1 cellular context compared by ENCODE assay signal in the genomic region with DNA sequence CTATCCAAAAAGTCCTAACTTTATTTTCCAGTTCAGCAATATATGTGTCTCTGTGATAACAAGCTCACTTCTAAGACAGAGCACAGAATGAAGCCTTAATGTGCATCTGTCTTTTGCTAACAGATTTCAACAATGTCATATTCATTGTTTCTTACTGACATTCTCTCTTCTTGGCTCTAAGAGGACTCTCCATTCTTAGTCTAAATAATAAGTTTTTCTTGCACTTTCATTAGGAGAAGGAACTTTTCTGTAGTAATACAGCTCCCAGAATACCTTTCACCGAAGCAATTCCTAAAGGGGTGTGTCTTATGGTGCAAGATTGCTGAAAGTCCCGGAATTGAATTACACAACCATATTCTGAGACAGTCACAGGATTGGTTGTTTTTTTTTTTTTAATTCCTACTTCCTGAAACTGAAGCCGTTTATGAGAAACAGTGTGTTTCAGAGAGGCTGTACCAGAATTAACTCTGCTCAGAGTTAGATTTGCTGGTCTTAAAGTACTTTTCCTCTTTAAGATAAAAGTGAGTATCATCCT.
A peak's percentile ranks its signal among the peaks of the same experiment; 100 is the strongest.
TF ChIP-seq lines count a peak whose summit lies in the region.

ALPK1 (plus strand) TSS at position 421 of the 535 bp plus-strand sequence.

TF ChIP-seq in HEK293, 187 proteins besides CTCF, POLR2A, EP300 and RAD21 (continued from another document and continues in another):
- TF ChIP-seq ZBTB8A (tag by site-specific recombination; IDR thresholded peaks at IDR 0.05): no peak
- TF ChIP-seq SP2 (tag by site-specific recombination; IDR thresholded peaks at IDR 0.05): 0 out of 2 replicates have a peak, but pooled peaks have one; percentile 27
- no peak for TF ChIP-seq ZNF19 (tag by site-specific recombination; IDR thresholded peaks at IDR 0.05; ENCODE audit: low read depth)
- TF ChIP-seq ZNF843 (tag by site-specific recombination; IDR thresholded peaks at IDR 0.05): no peak
- TF ChIP-seq, protein P1, sequence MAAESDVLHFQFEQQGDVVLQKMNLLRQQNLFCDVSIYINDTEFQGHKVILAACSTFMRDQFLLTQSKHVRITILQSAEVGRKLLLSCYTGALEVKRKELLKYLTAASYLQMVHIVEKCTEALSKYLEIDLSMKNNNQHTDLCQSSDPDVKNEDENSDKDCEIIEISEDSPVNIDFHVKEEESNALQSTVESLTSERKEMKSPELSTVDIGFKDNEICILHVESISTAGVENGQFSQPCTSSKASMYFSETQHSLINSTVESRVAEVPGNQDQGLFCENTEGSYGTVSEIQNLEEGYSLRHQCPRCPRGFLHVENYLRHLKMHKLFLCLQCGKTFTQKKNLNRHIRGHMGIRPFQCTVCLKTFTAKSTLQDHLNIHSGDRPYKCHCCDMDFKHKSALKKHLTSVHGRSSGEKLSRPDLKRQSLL (tag by site-specific recombination; IDR thresholded peaks at IDR 0.05): no peak
- no peak for TF ChIP-seq HIC1 (tag by site-specific recombination; IDR thresholded peaks at IDR 0.05)
- TF ChIP-seq YY1 (tag by site-specific recombination; IDR thresholded peaks at IDR 0.05): no peak
- TF ChIP-seq ZNF26 (tag by site-specific recombination; IDR thresholded peaks at IDR 0.05): no peak
- no peak for TF ChIP-seq HOXA7 (CRISPR knock-in tag; IDR thresholded peaks at IDR 0.05; ENCODE audit: borderline replicate concordance)
- TF ChIP-seq MYNN (tag by site-specific recombination; IDR thresholded peaks at IDR 0.05; ENCODE audit: borderline replicate concordance): no peak
- TF ChIP-seq HOXD13 (CRISPR knock-in tag; IDR thresholded peaks at IDR 0.05; ENCODE audit: borderline replicate concordance): no peak
- no peak for TF ChIP-seq ZNF701 (tag by site-specific recombination; IDR thresholded peaks at IDR 0.05)
- no peak for TF ChIP-seq ELK4 (IDR thresholded peaks at IDR 0.05; ENCODE audit: borderline replicate concordance, low read depth, low read length)
- peak; percentile 77 for TF ChIP-seq ZNF518A (tag by site-specific recombination; conservative IDR thresholded peaks at IDR 0.05; ENCODE audit: low read depth)
- no peak for TF ChIP-seq ZNF157 (tag by site-specific recombination; IDR thresholded peaks at IDR 0.05)
- TF ChIP-seq ZSCAN16 (tag by site-specific recombination; IDR thresholded peaks at IDR 0.05): no peak
- no peak for TF ChIP-seq ZNF23 (tag by site-specific recombination; IDR thresholded peaks at IDR 0.05; ENCODE audit: borderline replicate concordance)
- TF ChIP-seq ZNF658 (tag by site-specific recombination; IDR thresholded peaks at IDR 0.05): no peak
- TF ChIP-seq, protein P2, sequence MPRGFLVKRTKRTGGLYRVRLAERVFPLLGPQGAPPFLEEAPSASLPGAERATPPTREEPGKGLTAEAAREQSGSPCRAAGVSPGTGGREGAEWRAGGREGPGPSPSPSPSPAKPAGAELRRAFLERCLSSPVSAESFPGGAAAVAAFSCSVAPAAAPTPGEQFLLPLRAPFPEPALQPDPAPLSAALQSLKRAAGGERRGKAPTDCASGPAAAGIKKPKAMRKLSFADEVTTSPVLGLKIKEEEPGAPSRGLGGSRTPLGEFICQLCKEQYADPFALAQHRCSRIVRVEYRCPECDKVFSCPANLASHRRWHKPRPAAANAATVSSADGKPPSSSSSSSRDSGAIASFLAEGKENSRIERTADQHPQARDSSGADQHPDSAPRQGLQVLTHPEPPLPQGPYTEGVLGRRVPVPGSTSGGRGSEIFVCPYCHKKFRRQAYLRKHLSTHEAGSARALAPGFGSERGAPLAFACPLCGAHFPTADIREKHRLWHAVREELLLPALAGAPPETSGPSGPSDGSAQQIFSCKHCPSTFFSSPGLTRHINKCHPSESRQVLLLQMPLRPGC (tag by site-specific recombination; IDR thresholded peaks at IDR 0.05): no peak
- no peak for TF ChIP-seq ZNF473 (tag by site-specific recombination; IDR thresholded peaks at IDR 0.05)
- TF ChIP-seq ZNF155 (tag by site-specific recombination; IDR thresholded peaks at IDR 0.05): no peak
- TF ChIP-seq ZNF324 (tag by site-specific recombination; IDR thresholded peaks at IDR 0.05): no peak
- no peak for TF ChIP-seq ZNF747 (tag by site-specific recombination; IDR thresholded peaks at IDR 0.05)
- no peak for TF ChIP-seq ZBTB49 (tag by site-specific recombination; IDR thresholded peaks at IDR 0.05; ENCODE audit: low read depth)
- TF ChIP-seq, protein P3, sequence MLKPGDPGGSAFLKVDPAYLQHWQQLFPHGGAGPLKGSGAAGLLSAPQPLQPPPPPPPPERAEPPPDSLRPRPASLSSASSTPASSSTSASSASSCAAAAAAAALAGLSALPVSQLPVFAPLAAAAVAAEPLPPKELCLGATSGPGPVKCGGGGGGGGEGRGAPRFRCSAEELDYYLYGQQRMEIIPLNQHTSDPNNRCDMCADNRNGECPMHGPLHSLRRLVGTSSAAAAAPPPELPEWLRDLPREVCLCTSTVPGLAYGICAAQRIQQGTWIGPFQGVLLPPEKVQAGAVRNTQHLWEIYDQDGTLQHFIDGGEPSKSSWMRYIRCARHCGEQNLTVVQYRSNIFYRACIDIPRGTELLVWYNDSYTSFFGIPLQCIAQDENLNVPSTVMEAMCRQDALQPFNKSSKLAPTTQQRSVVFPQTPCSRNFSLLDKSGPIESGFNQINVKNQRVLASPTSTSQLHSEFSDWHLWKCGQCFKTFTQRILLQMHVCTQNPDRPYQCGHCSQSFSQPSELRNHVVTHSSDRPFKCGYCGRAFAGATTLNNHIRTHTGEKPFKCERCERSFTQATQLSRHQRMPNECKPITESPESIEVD (tag by site-specific recombination; IDR thresholded peaks at IDR 0.05): peak; percentile 47
- TF ChIP-seq FEZF1 (tag by site-specific recombination; IDR thresholded peaks at IDR 0.05): no peak
- TF ChIP-seq ZBTB17 (tag by site-specific recombination; IDR thresholded peaks at IDR 0.05): 0 out of 2 replicates have a peak, but pooled peaks have one; percentile 37
- no peak for TF ChIP-seq REST (tag by site-specific recombination; IDR thresholded peaks at IDR 0.05)
- no peak for TF ChIP-seq ZBTB7A (tag by site-specific recombination; IDR thresholded peaks at IDR 0.05; ENCODE audit: low read depth)
- TF ChIP-seq ZNF239 (tag by site-specific recombination; IDR thresholded peaks at IDR 0.05): no peak
- no peak for TF ChIP-seq ZBTB20 (tag by site-specific recombination; IDR thresholded peaks at IDR 0.05)
- TF ChIP-seq GLIS1 (tag by site-specific recombination; IDR thresholded peaks at IDR 0.05): no peak
- no peak for TF ChIP-seq ZNF132 (tag by site-specific recombination; IDR thresholded peaks at IDR 0.05; ENCODE audit: borderline replicate concordance)
- no peak for TF ChIP-seq ZNF394 (tag by site-specific recombination; IDR thresholded peaks at IDR 0.05; ENCODE audit: borderline replicate concordance)
- no peak for TF ChIP-seq ZEB2 (tag by site-specific recombination; IDR thresholded peaks at IDR 0.05)
